Comparison of ENCODE assay signal across 8 cellular contexts in genomic region chr14:68506645-68507405, GRCh38.
DNase-seq lines count a peak whose midpoint lies in the region; ATAC-seq and TF ChIP-seq lines count a peak whose summit lies in the region.

No MANE protein-coding gene starts in this region.

- H3K36me3 ChIP-seq in Loucy (ENCODE audit: insufficient read depth, low read length) (no peaks in the 10 kb centered on the region), H7 (replicated peaks; ENCODE audit: control insufficient read depth, insufficient read depth, low read length) (no peaks in the 10 kb centered on the region)

- peaks cover 5% of the 10 kb centered on the region for H3K36me3 Mint-ChIP-seq in effector memory CD8-positive, alpha-beta T cell (ENCODE audit: insufficient read depth)
- H3K36me3 Mint-ChIP-seq in stimulated activated naive B cell treated with anti-CD40 and anti-IgM and Interleukin-4, amounts not matched to agents 10 μg/mL and 1 μg/mL and 100 μg/mL, for 72 hours, result peaks cover 0 to 12% of the 10 kb centered on the region in 2 donors

- H3K9me2 ChIP-seq in Loucy (replicated peaks; ENCODE audit: low read depth, low read length), result no peaks in the 10 kb centered on the region

- H3K27me3 ChIP-seq in Loucy (ENCODE audit: insufficient read depth, low read length, poor library complexity, severe bottlenecking) (no peaks in the 10 kb centered on the region), H7 (ENCODE audit: control insufficient read depth, insufficient read depth, low read length) (no peaks in the 10 kb centered on the region)

- peaks cover 18 to 31% of the 10 kb centered on the region in 2 donors for H3K4me1 Mint-ChIP-seq in effector memory CD8-positive, alpha-beta T cell (ENCODE audit: low read depth in 2 of 2)
- H3K4me1 Mint-ChIP-seq in stimulated activated naive B cell treated with anti-CD40 and anti-IgM and Interleukin-4, amounts not matched to agents 10 μg/mL and 1 μg/mL and 100 μg/mL, for 72 hours, result peaks cover 55 to 96% of the 10 kb centered on the region in 2 donors

- H2AFZ ChIP-seq in Loucy (ENCODE audit: low read length), result no peak overlapping the region

- no peak overlapping the region for H3K9ac ChIP-seq in Loucy (ENCODE audit: low read depth, low read length, poor library complexity, severe bottlenecking)

- no peaks in the 10 kb centered on the region for H4K20me1 ChIP-seq in Loucy (ENCODE audit: insufficient read depth, low read length, poor library complexity, severe bottlenecking)

- peak; percentile 65 for ATAC-seq in GM21515 (IDR thresholded peaks at IDR 0.05; ENCODE audit: unreplicated experiment)
- ATAC-seq in effector memory CD8-positive, alpha-beta T cell (replicated peaks), result peak; percentile 74
- peak; percentile 84 to 89 for ATAC-seq in stimulated activated naive B cell treated with anti-CD40 and anti-IgM and Interleukin-4, amounts not matched to agents 10 μg/mL and 1 μg/mL and 100 μg/mL, for 72 hours (replicated peaks)

- no peaks in the 10 kb centered on the region for H3K9me3 ChIP-seq in Loucy (ENCODE audit: insufficient read depth, low read depth, low read length)

- H3K9me3 Mint-ChIP-seq in effector memory CD8-positive, alpha-beta T cell, result no peaks in the 10 kb centered on the region
- no peaks in the 10 kb centered on the region for H3K9me3 Mint-ChIP-seq in stimulated activated naive B cell treated with anti-CD40 and anti-IgM and Interleukin-4, amounts not matched to agents 10 μg/mL and 1 μg/mL and 100 μg/mL, for 72 hours

- no peaks in the 10 kb centered on the region for H3K79me2 ChIP-seq in Loucy (ENCODE audit: insufficient read depth, low read length)

- peak overlapping the region; percentile 6 for H3K4me2 ChIP-seq in Loucy (ENCODE audit: low read depth, low read length, poor library complexity, severe bottlenecking)

- TF ChIP-seq CTCF in Loucy (conservative IDR thresholded peaks at IDR 0.05; ENCODE audit: low read length), result no peak

- H3K4me1 ChIP-seq in Loucy (ENCODE audit: insufficient read depth, low read length, poor library complexity, severe bottlenecking), result peaks cover 26% of the 10 kb centered on the region

- peak overlapping the region; percentile 78 to 83 for H3K27ac Mint-ChIP-seq in effector memory CD8-positive, alpha-beta T cell
- H3K27ac Mint-ChIP-seq in stimulated activated naive B cell treated with anti-CD40 and anti-IgM and Interleukin-4, amounts not matched to agents 10 μg/mL and 1 μg/mL and 100 μg/mL, for 72 hours, result peak overlapping the region; percentile 92

- no peaks in the 10 kb centered on the region for H3K27me3 Mint-ChIP-seq in effector memory CD8-positive, alpha-beta T cell
- no peaks in the 10 kb centered on the region for H3K27me3 Mint-ChIP-seq in stimulated activated naive B cell treated with anti-CD40 and anti-IgM and Interleukin-4, amounts not matched to agents 10 μg/mL and 1 μg/mL and 100 μg/mL, for 72 hours

- peak overlapping the region; percentile 63 to 74 for H3K4me3 Mint-ChIP-seq in effector memory CD8-positive, alpha-beta T cell
- H3K4me3 Mint-ChIP-seq in stimulated activated naive B cell treated with anti-CD40 and anti-IgM and Interleukin-4, amounts not matched to agents 10 μg/mL and 1 μg/mL and 100 μg/mL, for 72 hours, result peak overlapping the region; percentile 53 to 60

- H3K4me3 ChIP-seq in Loucy (ENCODE audit: low read length, poor library complexity, severe bottlenecking), result no peak overlapping the region
- no peak overlapping the region for H3K4me3 ChIP-seq in H7 (ENCODE audit: insufficient read depth, low read depth, low read length)

- H3F3A ChIP-seq in Loucy (ENCODE audit: low read depth), result no peaks in the 10 kb centered on the region

- DNase-seq in DMS53 treated with DMSO at 0.1 percent for 48 hours (lab: John Stamatoyannopoulos, UW; ENCODE audit: unreplicated experiment), result peak; percentile 18
- peak; percentile 24 to 25 (median 25) for DNase-seq in effector memory CD8-positive, alpha-beta T cell
- peak; percentile 59 for DNase-seq in stimulated activated naive B cell treated with anti-CD40 and anti-IgM and Interleukin-4, amounts not matched to agents 10 μg/mL and 1 μg/mL and 100 μg/mL, for 72 hours
- DNase-seq in H7, result no peak
- no peak for DNase-seq in 8988T
- no peak for DNase-seq in GDM1 (lab: John Stamatoyannopoulos, UW)

Comparison
In these comparisons a context has a peak if more than half of its experiments do, and no peak if none do; other contexts are left out.
1. DNase-seq: peak in DMS53 treated with DMSO at 0.1 percent for 48 hours (single experiment), effector memory CD8-positive, alpha-beta T cell (3 of 3) and stimulated activated naive B cell treated with anti-CD40 and anti-IgM and Interleukin-4, amounts not matched to agents 10 μg/mL and 1 μg/mL and 100 μg/mL, for 72 hours (single experiment); none in H7 (single experiment), 8988T (single experiment) and GDM1 (single experiment).
2. Peak in every context shown above with its lines, with median percentiles within 50 percentile points of each other: ATAC-seq.